Comparison of ENCODE assay signal across 1 cellular context in the genomic region with DNA sequence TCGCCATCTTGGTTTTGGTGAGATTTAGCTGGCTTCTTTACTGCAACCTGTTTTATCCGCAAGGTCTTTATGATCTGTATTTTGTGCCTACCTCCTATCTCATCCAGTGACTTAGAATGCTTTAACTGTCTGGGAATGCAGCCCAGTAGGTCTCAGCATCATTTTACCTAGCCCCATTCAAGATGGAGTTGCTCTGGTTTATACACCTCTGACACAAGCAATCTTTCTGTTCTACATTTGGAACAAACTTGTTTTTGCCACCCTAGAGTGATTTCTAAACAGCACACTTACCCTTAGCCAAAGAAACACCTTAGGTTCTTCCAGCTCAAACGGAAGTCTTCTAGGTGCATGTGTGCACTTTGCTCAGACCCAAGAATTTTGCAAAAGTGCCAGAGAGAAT.
TF ChIP-seq lines count a peak whose summit lies in the region.

No MANE protein-coding gene starts in this region.

TF ChIP-seq in GM23338, 12 proteins besides CTCF, POLR2A, EP300 and RAD21 (continued from another document):
- TF ChIP-seq EZH2 (IDR thresholded peaks at IDR 0.05; ENCODE audit: low read depth, unreplicated experiment): no peak
